In the genomic region with DNA sequence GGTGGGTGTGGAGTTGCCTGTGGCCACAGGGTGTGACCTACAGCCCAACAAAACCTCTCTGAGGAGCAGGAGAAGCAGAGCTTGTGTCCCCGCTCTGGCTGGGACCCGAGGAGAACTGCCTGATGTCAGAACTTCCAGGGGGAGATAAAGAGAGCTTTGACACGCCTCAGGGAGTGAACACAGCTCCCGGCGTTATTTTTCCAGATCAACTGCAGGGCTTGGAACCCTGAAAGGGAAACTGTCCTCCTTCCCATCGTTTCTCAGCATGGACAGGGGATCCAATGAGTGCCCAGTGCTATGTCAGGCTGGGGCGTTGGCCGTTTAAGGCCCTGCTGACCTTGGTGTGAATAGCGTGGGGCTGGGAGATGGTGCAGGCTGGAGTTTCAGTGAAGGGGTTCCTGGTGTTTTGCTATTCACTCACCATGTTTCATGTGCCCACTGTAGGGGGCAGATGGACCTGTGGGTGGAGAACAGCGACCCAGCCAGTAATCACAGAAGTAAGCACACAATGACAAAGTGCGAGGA, we compare ENCODE assay signal across 14 cellular contexts. TPM values are rescaled to one million over a fixed set of nuclear protein-coding genes. Genes with fewer than 3 reads are reported as not detected.
A peak's percentile ranks its signal among the peaks of the same experiment; 100 is the strongest.
DNase-seq lines count a peak whose midpoint lies in the region; ATAC-seq and TF ChIP-seq lines count a peak whose summit lies in the region.
"Had no signal": no experiment of that assay in that cellular context is flagged by ENCODE, and none has a peak within 500 bp of the region (broad histone marks: within the 10 kb centered on the region; RNA-seq: fewer than 3 reads in every experiment).

No MANE protein-coding gene starts in this region.

- H3K36me3 ChIP-seq in neural progenitor cell (no peaks in the 10 kb centered on the region), PC-3 (ENCODE audit: low read depth, low read length) (no peaks in the 10 kb centered on the region)
- H3K36me3 ChIP-seq: BE2C had no signal

- TF ChIP-seq CTCF in neural progenitor cell (IDR thresholded peaks at IDR 0.05) (no peak), type B pancreatic cell (conservative IDR thresholded peaks at IDR 0.05) (no peak), PC-3 (conservative IDR thresholded peaks at IDR 0.05; ENCODE audit: low read depth, low read length) (no peak)

- no TSS peak for BruUV-seq in PC-3 (replicated peaks; lab: Mats Ljungman, UMichigan)

- H3K4me3 Mint-ChIP-seq in IgD-negative memory B cell = no peak overlapping the region
- no peak overlapping the region for H3K4me3 Mint-ChIP-seq in T-helper 17 cell
- no peak overlapping the region for H3K4me3 Mint-ChIP-seq in neural progenitor cell
- no peak overlapping the region for H3K4me3 Mint-ChIP-seq in type B pancreatic cell
- H3K4me3 Mint-ChIP-seq: CD4-positive, CD25-positive, alpha-beta regulatory T cell; CD8-positive, alpha-beta memory T cell had no signal

- ATAC-seq in T-helper 17 cell (no peak), PC-3 (no peak), HG02571 (IDR thresholded peaks at IDR 0.05; ENCODE audit: unreplicated experiment) (no peak)

- H3K9me3 ChIP-seq in T-helper 17 cell (ENCODE audit: control insufficient read depth, low read length, poor library complexity, severe bottlenecking) (no peaks in the 10 kb centered on the region), neural progenitor cell (ENCODE audit: low read depth) (no peaks in the 10 kb centered on the region), PC-3 (ENCODE audit: low read length) (no peaks in the 10 kb centered on the region)
- H3K9me3 ChIP-seq: BE2C had no signal

- intact Hi-C loops in PC-3 (cut with micrococcal nuclease) = no loop called here

- H3K4me3 ChIP-seq in neural progenitor cell (no peak overlapping the region), PC-3 (ENCODE audit: low read length) (no peak overlapping the region)

- H2AFZ ChIP-seq in neural progenitor cell (replicated peaks) (no peak overlapping the region), PC-3 (ENCODE audit: low read length) (no peak overlapping the region)

- H3K4me2 ChIP-seq in neural progenitor cell = no peak overlapping the region
- no peak overlapping the region for H3K4me2 ChIP-seq in PC-3 (ENCODE audit: low read length)

- no peaks in the 10 kb centered on the region for H3K9me3 Mint-ChIP-seq in IgD-negative memory B cell
- H3K9me3 Mint-ChIP-seq in neural progenitor cell = no peaks in the 10 kb centered on the region
- no peaks in the 10 kb centered on the region for H3K9me3 Mint-ChIP-seq in type B pancreatic cell
- H3K9me3 Mint-ChIP-seq: CD4-positive, CD25-positive, alpha-beta regulatory T cell; CD8-positive, alpha-beta memory T cell had no signal

- CTCF ChIA-PET in PC-3 (lab: Charles Lee) = no interaction called here

- no peak overlapping the region for H3K27ac ChIP-seq in neural progenitor cell
- no peak overlapping the region for H3K27ac ChIP-seq in PC-3 (ENCODE audit: low read length)

- H3K9ac ChIP-seq in neural progenitor cell (no peak overlapping the region), PC-3 (ENCODE audit: low read length) (no peak overlapping the region)

- H3K36me3 Mint-ChIP-seq in IgD-negative memory B cell (no peaks in the 10 kb centered on the region), T-helper 17 cell (ENCODE audit: low read depth) (no peaks in the 10 kb centered on the region), neural progenitor cell (no peaks in the 10 kb centered on the region), type B pancreatic cell (no peaks in the 10 kb centered on the region)
- H3K36me3 Mint-ChIP-seq: CD4-positive, CD25-positive, alpha-beta regulatory T cell; CD8-positive, alpha-beta memory T cell had no signal

- H3K27ac Mint-ChIP-seq in IgD-negative memory B cell (peak overlapping the region in 2 of 3 donors; percentile 50 to 56), T-helper 17 cell (peak overlapping the region; percentile 9), neural progenitor cell (peak overlapping the region; percentile 76), type B pancreatic cell (peak overlapping the region; percentile 37)
- H3K27ac Mint-ChIP-seq: CD4-positive, CD25-positive, alpha-beta regulatory T cell; CD8-positive, alpha-beta memory T cell had no signal

- POLR2A ChIA-PET in PC-3 (lab: Charles Lee; ENCODE audit: unreplicated experiment) = no interaction called here

- peaks cover 22% of the 10 kb centered on the region for H3K27me3 Mint-ChIP-seq in IgD-negative memory B cell
- H3K27me3 Mint-ChIP-seq in T-helper 17 cell = no peaks in the 10 kb centered on the region
- H3K27me3 Mint-ChIP-seq in neural progenitor cell (ENCODE audit: insufficient read depth, low read depth) = peaks cover 8% of the 10 kb centered on the region
- no peaks in the 10 kb centered on the region for H3K27me3 Mint-ChIP-seq in type B pancreatic cell
- H3K27me3 Mint-ChIP-seq: CD4-positive, CD25-positive, alpha-beta regulatory T cell had no signal

- peaks cover 6% of the 10 kb centered on the region for H4K20me1 ChIP-seq in neural progenitor cell (ENCODE audit: low read depth)
- no peaks in the 10 kb centered on the region for H4K20me1 ChIP-seq in PC-3 (ENCODE audit: low read length)

- H3K4me1 Mint-ChIP-seq in IgD-negative memory B cell (peaks cover 0 to 1% (median 1%) of the 10 kb centered on the region in 3 donors), T-helper 17 cell (peaks cover 2% of the 10 kb centered on the region), neural progenitor cell (peaks cover 36% of the 10 kb centered on the region), type B pancreatic cell (ENCODE audit: unreplicated experiment) (peaks cover 22% of the 10 kb centered on the region)
- H3K4me1 Mint-ChIP-seq: CD4-positive, CD25-positive, alpha-beta regulatory T cell; CD8-positive, alpha-beta memory T cell had no signal

- H3F3A ChIP-seq in neural progenitor cell (ENCODE audit: low read depth) (no peaks in the 10 kb centered on the region), PC-3 (ENCODE audit: low read length, unreplicated experiment) (no peaks in the 10 kb centered on the region)

- H3K27me3 ChIP-seq in neural progenitor cell (no peaks in the 10 kb centered on the region), PC-3 (ENCODE audit: low read length) (peaks cover 56% of the 10 kb centered on the region)
- H3K27me3 ChIP-seq: BE2C had no signal

- H3K4me1 ChIP-seq in neural progenitor cell = peaks cover 26% of the 10 kb centered on the region
- H3K4me1 ChIP-seq in PC-3 (ENCODE audit: insufficient read depth, low read length) = no peaks in the 10 kb centered on the region
- H3K4me1 ChIP-seq: BE2C had no signal

- DNase-seq in T-helper 17 cell (no peak), neural progenitor cell (ENCODE audit: low spot score) (no peak), type B pancreatic cell (ENCODE audit: extremely low spot score, unreplicated experiment) (no peak), PC-3 (no peak), activated T-cell treated with anti-CD3 and anti-CD28 coated beads for 4 hours (no peak)
- DNase-seq: ACHN; BE2C; C1 segment of cervical spinal cord; CD4-positive, CD25-positive, alpha-beta regulatory T cell; CD8-positive, alpha-beta memory T cell; COR-L47; HCEC 1CT had no signal

- H3K79me2 ChIP-seq in neural progenitor cell (ENCODE audit: low read depth) = no peaks in the 10 kb centered on the region
- H3K79me2 ChIP-seq in PC-3 (ENCODE audit: low read length) = no peaks in the 10 kb centered on the region

- no peaks in the 10 kb centered on the region for H3K9me2 ChIP-seq in PC-3 (replicated peaks; ENCODE audit: low read length)

RNA-seq across cellular contexts. Expression of a gene that starts 22.0 kb away (rescaled TPM):
- polyA plus RNA-seq in IgD-negative memory B cell = 1.1 TPM
- total RNA-seq in T-helper 17 cell = 10 to 100 TPM; 14.3 to 15.1 TPM
- total RNA-seq in neural progenitor cell (ENCODE audit: low replicate concordance) = 1.8 TPM in 1 of 2 replicates, not detected in the other
- 10.9 and 12.2 TPM in 2 replicates for total RNA-seq in type B pancreatic cell (ENCODE audit: low replicate concordance)
- total RNA-seq in PC-3 (2014; rRNA removed) = 0.69 and 2.1 TPM in 2 replicates

Comparison
In these comparisons a context has a peak if more than half of its experiments do, and no peak if none do; other contexts are left out.
1. H3K27ac Mint-ChIP-seq: peak in every context shown above with its lines; median percentile 76 in neural progenitor cell; 53 in IgD-negative memory B cell; 37 in type B pancreatic cell; 9 in T-helper 17 cell.